Comparison of ENCODE assay signal across 8 cellular contexts in genomic region chr5:137751869-137752491, GRCh38. TPM values are rescaled to one million over a fixed set of nuclear protein-coding genes. Genes with fewer than 3 reads are reported as not detected.
DNase-seq lines count a peak whose midpoint lies in the region; ATAC-seq and TF ChIP-seq lines count a peak whose summit lies in the region.

No MANE protein-coding gene starts in this region.

- H3K36me3 ChIP-seq in skeletal muscle tissue (ENCODE audit: control insufficient read depth in 3 of 3, insufficient read depth in 3 of 3, low read length in 3 of 3): peaks cover 0 to 2% (median 0%) of the 10 kb centered on the region in 3 donors

- peak; percentile 74 for DNase-seq in Ammon's horn (ENCODE audit: low spot score)
- DNase-seq in GM12865 (ENCODE audit: low read depth): peak; percentile 51
- peak; percentile 50 for DNase-seq in NCI-H2227 treated with DMSO at 0.1 percent for 48 hours (lab: John Stamatoyannopoulos, UW)
- DNase-seq in activated naive CD8-positive, alpha-beta T cell treated with anti-CD3 and anti-CD28 coated beads, Interleukin-2, amount 50 U/mL, for 24 hours: no peak
- no peak for DNase-seq in NCI-H1048 (lab: John Stamatoyannopoulos, UW)

- H3K9ac ChIP-seq in skeletal muscle tissue (ENCODE audit: low read depth in 1 of 3, low read length in 3 of 3): peak overlapping the region; percentile 98 to 100 (median 99)

- H3K4me3 Mint-ChIP-seq in activated naive CD8-positive, alpha-beta T cell treated with anti-CD3 and anti-CD28 coated beads, Interleukin-2, amount 50 U/mL, for 24 hours: peak overlapping the region; percentile 89

- no peaks in the 10 kb centered on the region for H3K27me3 Mint-ChIP-seq in activated naive CD8-positive, alpha-beta T cell treated with anti-CD3 and anti-CD28 coated beads, Interleukin-2, amount 50 U/mL, for 24 hours

- H3K27me3 ChIP-seq in skeletal muscle tissue (ENCODE audit: control insufficient read depth in 3 of 3, insufficient read depth in 3 of 3, low read length in 3 of 3): no peaks in the 10 kb centered on the region

- H3K27ac ChIP-seq in skeletal muscle tissue (ENCODE audit: low read depth, low read length): peak overlapping the region; percentile 100

- H3K4me1 ChIP-seq in skeletal muscle tissue (ENCODE audit: control insufficient read depth in 3 of 3, insufficient read depth in 3 of 3, low read length in 3 of 3): peaks cover 12 to 23% (median 19%) of the 10 kb centered on the region in 3 donors

- TF ChIP-seq CTCF in GM12865 (IDR thresholded peaks at IDR 0.05; ENCODE audit: insufficient read depth, low read depth, low read length, missing control alignments): peak; percentile 71

- peaks cover 37% of the 10 kb centered on the region for H3K36me3 Mint-ChIP-seq in activated naive CD8-positive, alpha-beta T cell treated with anti-CD3 and anti-CD28 coated beads, Interleukin-2, amount 50 U/mL, for 24 hours (ENCODE audit: low read depth)

- ATAC-seq in activated naive CD8-positive, alpha-beta T cell treated with anti-CD3 and anti-CD28 coated beads, Interleukin-2, amount 50 U/mL, for 24 hours: no peak
- ATAC-seq in GM19035 (IDR thresholded peaks at IDR 0.05; ENCODE audit: unreplicated experiment): no peak

- H3K4me3 ChIP-seq in GM12865 (ENCODE audit: low read depth, low read length): peak overlapping the region; percentile 77
- peak overlapping the region; percentile 100 for H3K4me3 ChIP-seq in iPS-11a (ENCODE audit: low read depth, low read length)
- H3K4me3 ChIP-seq in skeletal muscle tissue (ENCODE audit: low read length in 3 of 3): peak overlapping the region; percentile 97 to 98 (median 98)

- H3K9me3 Mint-ChIP-seq in activated naive CD8-positive, alpha-beta T cell treated with anti-CD3 and anti-CD28 coated beads, Interleukin-2, amount 50 U/mL, for 24 hours: no peaks in the 10 kb centered on the region

- no peaks in the 10 kb centered on the region for H3K9me3 ChIP-seq in skeletal muscle tissue (ENCODE audit: control insufficient read depth in 3 of 3, low read length in 3 of 3)

- H3K27ac Mint-ChIP-seq in activated naive CD8-positive, alpha-beta T cell treated with anti-CD3 and anti-CD28 coated beads, Interleukin-2, amount 50 U/mL, for 24 hours: peak overlapping the region; percentile 99

- peaks cover 33% of the 10 kb centered on the region for H3K4me1 Mint-ChIP-seq in activated naive CD8-positive, alpha-beta T cell treated with anti-CD3 and anti-CD28 coated beads, Interleukin-2, amount 50 U/mL, for 24 hours

RNA-seq across cellular contexts. Expression of gene HNRNPA0, which starts 2.2 kb away (rescaled TPM):
- 18.8 TPM for total RNA-seq in skeletal muscle tissue

RNA-seq across cellular contexts. Expression of gene KLHL3, which starts 16.1 kb away (rescaled TPM):
- 4.2 TPM for total RNA-seq in skeletal muscle tissue

Comparison
In these comparisons a context has a peak if more than half of its experiments do, and no peak if none do; other contexts are left out.
1. DNase-seq: peak in Ammon's horn (single experiment), GM12865 (single experiment) and NCI-H2227 treated with DMSO at 0.1 percent for 48 hours (single experiment); none in activated naive CD8-positive, alpha-beta T cell treated with anti-CD3 and anti-CD28 coated beads, Interleukin-2, amount 50 U/mL, for 24 hours (single experiment) and NCI-H1048 (single experiment).
2. Peak in every context shown above with its lines, with median percentiles within 50 percentile points of each other: H3K4me3 ChIP-seq.